In the genomic region with DNA sequence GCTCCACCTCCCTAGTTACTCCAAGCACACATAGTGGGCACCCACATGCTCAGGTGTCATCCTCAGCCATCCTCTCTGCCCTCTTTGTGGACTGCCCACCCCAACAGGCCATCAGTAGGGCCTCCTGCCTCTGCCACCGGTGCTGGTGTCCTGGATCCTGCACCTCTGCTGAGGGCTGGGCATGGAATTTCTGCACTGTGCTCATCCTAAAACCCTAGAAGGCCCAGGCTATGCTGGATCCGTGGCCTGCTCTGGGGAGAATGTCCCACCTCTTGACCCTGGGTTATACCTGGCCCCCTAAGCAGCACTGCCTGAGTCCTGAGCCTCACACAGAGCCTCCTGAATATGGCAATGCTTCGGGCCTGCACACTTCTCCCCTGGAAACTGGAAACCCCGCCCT, we compare ENCODE assay signal across 16 cellular contexts.
DNase-seq lines count a peak whose midpoint lies in the region; ATAC-seq and TF ChIP-seq lines count a peak whose summit lies in the region.
"Had no signal": no experiment of that assay in that cellular context is flagged by ENCODE, and none has a peak within 500 bp of the region (broad histone marks: within the 10 kb centered on the region; RNA-seq: fewer than 3 reads in every experiment).

No MANE protein-coding gene starts in this region.

- no peaks in the 10 kb centered on the region for H3K36me3 Mint-ChIP-seq in activated T-cell treated with anti-CD3 and anti-CD28 coated beads, Interleukin-2, amount 50 U/mL, for 24 hours (ENCODE audit: low read depth)
- no peaks in the 10 kb centered on the region for H3K36me3 Mint-ChIP-seq in neural crest cell (ENCODE audit: low read depth)
- no peaks in the 10 kb centered on the region for H3K36me3 Mint-ChIP-seq in type B pancreatic cell

- H3K4me1 ChIP-seq in Peyer's patch: no peaks in the 10 kb centered on the region

- H3K9me3 Mint-ChIP-seq in activated T-cell treated with anti-CD3 and anti-CD28 coated beads, Interleukin-2, amount 50 U/mL, for 24 hours: no peaks in the 10 kb centered on the region
- no peaks in the 10 kb centered on the region for H3K9me3 Mint-ChIP-seq in neural crest cell
- H3K9me3 Mint-ChIP-seq in type B pancreatic cell: no peaks in the 10 kb centered on the region

- no peaks in the 10 kb centered on the region for H3K4me1 Mint-ChIP-seq in activated T-cell treated with anti-CD3 and anti-CD28 coated beads, Interleukin-2, amount 50 U/mL, for 24 hours (ENCODE audit: low read depth)
- H3K4me1 Mint-ChIP-seq in neural crest cell (peaks cover 12% of the 10 kb centered on the region), type B pancreatic cell (ENCODE audit: unreplicated experiment) (peaks cover 16% of the 10 kb centered on the region)

- ATAC-seq in GM18520 (IDR thresholded peaks at IDR 0.05; ENCODE audit: unreplicated experiment): no peak
- ATAC-seq: Panc1 had no signal

- no peak overlapping the region for H3K4me3 ChIP-seq in Peyer's patch

- no peak overlapping the region for H3K4me3 Mint-ChIP-seq in activated T-cell treated with anti-CD3 and anti-CD28 coated beads, Interleukin-2, amount 50 U/mL, for 24 hours
- H3K4me3 Mint-ChIP-seq in neural crest cell (no peak overlapping the region), type B pancreatic cell (no peak overlapping the region)

- no peaks in the 10 kb centered on the region for H3K9me3 ChIP-seq in Peyer's patch

- no peak overlapping the region for H3K27ac Mint-ChIP-seq in activated T-cell treated with anti-CD3 and anti-CD28 coated beads, Interleukin-2, amount 50 U/mL, for 24 hours
- peak overlapping the region; percentile 73 for H3K27ac Mint-ChIP-seq in neural crest cell (ENCODE audit: unreplicated experiment)
- H3K27ac Mint-ChIP-seq in type B pancreatic cell: no peak overlapping the region

- no peak for TF ChIP-seq CTCF in Peyer's patch (IDR thresholded peaks at IDR 0.05)
- no peak for TF ChIP-seq CTCF in neural crest cell (conservative IDR thresholded peaks at IDR 0.05)
- TF ChIP-seq CTCF in type B pancreatic cell (conservative IDR thresholded peaks at IDR 0.05): no peak

- H3K36me3 ChIP-seq in Peyer's patch: no peaks in the 10 kb centered on the region

- DNase-seq in activated T-cell treated with anti-CD3 and anti-CD28 coated beads, Interleukin-2, amount 50 U/mL, for 24 hours: peak; percentile 14
- DNase-seq in activated T-cell treated with anti-CD3 and anti-CD28 coated beads, Interleukin-2, amount 50 U/mL, for 1 hour: no peak
- DNase-seq in Peyer's patch (peak; percentile 6 to 22 (median 14)), neural crest cell (ENCODE audit: low read depth, low spot score) (no peak), type B pancreatic cell (ENCODE audit: extremely low spot score, unreplicated experiment) (peak; percentile 47), NCI-H2081 (lab: John Stamatoyannopoulos, UW) (no peak), DMS53 treated with DMSO at 0.1 percent for 48 hours (lab: John Stamatoyannopoulos, UW; ENCODE audit: unreplicated experiment) (no peak)
- DNase-seq: C1 segment of cervical spinal cord, H7, IMR-90, NCI-H1930, NCI-H2171 treated with DMSO at 0.1 percent for 48 hours, NCI-H774, SIG-M5 had no signal

- peaks cover 9% of the 10 kb centered on the region for H3K27me3 Mint-ChIP-seq in activated T-cell treated with anti-CD3 and anti-CD28 coated beads, Interleukin-2, amount 50 U/mL, for 24 hours
- H3K27me3 Mint-ChIP-seq in neural crest cell (ENCODE audit: low read depth): peaks cover 4% of the 10 kb centered on the region
- peaks cover 46% of the 10 kb centered on the region for H3K27me3 Mint-ChIP-seq in type B pancreatic cell

- no peaks in the 10 kb centered on the region for H3K27me3 ChIP-seq in Peyer's patch

- no peak overlapping the region for H3K27ac ChIP-seq in Peyer's patch

- TF ChIP-seq POLR2A in Peyer's patch (IDR thresholded peaks at IDR 0.05): no peak

Comparison
In these comparisons a context has a peak if more than half of its experiments do, and no peak if none do; other contexts are left out.
1. DNase-seq: peak in activated T-cell treated with anti-CD3 and anti-CD28 coated beads, Interleukin-2, amount 50 U/mL, for 24 hours (single experiment), Peyer's patch (3 of 3) and type B pancreatic cell (single experiment); none in activated T-cell treated with anti-CD3 and anti-CD28 coated beads, Interleukin-2, amount 50 U/mL, for 1 hour (single experiment), neural crest cell (single experiment), NCI-H2081 (0 of 2) and DMS53 treated with DMSO at 0.1 percent for 48 hours (single experiment).